Comparison of ENCODE assay signal across 34 cellular contexts in the genomic region with DNA sequence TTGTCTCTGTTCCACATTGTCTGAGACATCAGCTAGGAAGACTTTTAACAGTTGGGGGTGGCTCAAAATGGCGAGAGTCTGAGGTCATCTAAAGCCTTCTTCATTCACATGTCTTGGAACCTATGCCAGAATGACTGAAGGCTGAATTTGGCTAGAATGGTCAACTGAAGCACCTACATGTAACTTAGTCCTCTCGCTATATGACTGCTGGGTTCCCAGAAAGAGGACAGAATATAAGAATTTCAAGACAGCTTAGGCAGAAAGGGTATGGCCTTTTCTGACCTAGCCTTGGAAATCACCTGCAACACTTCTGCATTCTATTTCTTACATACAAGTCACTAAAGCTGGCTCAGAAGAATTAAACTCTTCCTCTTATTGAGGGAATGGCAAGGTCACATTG.
"Had no signal": no experiment of that assay in that cellular context is flagged by ENCODE, and none has a peak within 500 bp of the region (broad histone marks: within the 10 kb centered on the region; RNA-seq: fewer than 3 reads in every experiment).

No MANE protein-coding gene starts in this region.

- H3K4me2 ChIP-seq: PC-9 had no signal

- H3K27ac ChIP-seq: adrenal gland, body of pancreas, breast epithelium, PC-9, RWPE1, WERI-Rb-1 had no signal

- H3K9me3 Mint-ChIP-seq: activated CD4-positive, alpha-beta T cell treated with anti-CD3 and anti-CD28 coated beads, Interleukin-2, amount 10 ng/mL, durations not matched to agents 24 days and 14 days; activated CD8-positive, alpha-beta T cell treated with anti-CD3 and anti-CD28 coated beads for 36 hours; activated naive CD4-positive, alpha-beta T cell treated with anti-CD3 and anti-CD28 coated beads, Interleukin-2, amount 50 U/mL, for 24 hours; activated T-cell treated with anti-CD3 and anti-CD28 coated beads, Interleukin-2, amount 50 U/mL, for 72 hours; activated T-helper 17 cell treated with anti-CD3 and anti-CD28 coated beads, Interleukin-2, amount 50 U/mL, for 72 hours had no signal

- H2AFZ ChIP-seq: PC-9 had no signal

- H3K9me3 ChIP-seq: adrenal gland, body of pancreas, breast epithelium had no signal

- ATAC-seq: activated CD8-positive, alpha-beta T cell treated with anti-CD3 and anti-CD28 coated beads for 36 hours; activated T-cell treated with anti-CD3 and anti-CD28 coated beads, Interleukin-2, amount 50 U/mL, for 72 hours; activated T-helper 17 cell treated with anti-CD3 and anti-CD28 coated beads, Interleukin-2, amount 50 U/mL, for 72 hours; body of pancreas; Right ventricle myocardium inferior; SK-N-SH treated with all-trans-retinoic acid at 6 μM for 48 hours had no signal

- H3K4me1 Mint-ChIP-seq: activated CD4-positive, alpha-beta T cell treated with anti-CD3 and anti-CD28 coated beads, Interleukin-2, amount 10 ng/mL, durations not matched to agents 24 days and 14 days; activated naive CD4-positive, alpha-beta T cell treated with anti-CD3 and anti-CD28 coated beads, Interleukin-2, amount 50 U/mL, for 24 hours; activated T-helper 17 cell treated with anti-CD3 and anti-CD28 coated beads, Interleukin-2, amount 50 U/mL, for 72 hours had no signal

- H3K4me3 ChIP-seq: adrenal gland, body of pancreas, breast epithelium, PC-9 had no signal

- H3K4me1 ChIP-seq: adrenal gland, body of pancreas, breast epithelium had no signal

- H3K27me3 ChIP-seq: adrenal gland, body of pancreas, breast epithelium had no signal

- H3K27ac Mint-ChIP-seq: activated CD4-positive, alpha-beta T cell treated with anti-CD3 and anti-CD28 coated beads, Interleukin-2, amount 10 ng/mL, durations not matched to agents 24 days and 14 days; activated CD8-positive, alpha-beta T cell treated with anti-CD3 and anti-CD28 coated beads for 36 hours; activated naive CD4-positive, alpha-beta T cell treated with anti-CD3 and anti-CD28 coated beads, Interleukin-2, amount 50 U/mL, for 24 hours; activated T-cell treated with anti-CD3 and anti-CD28 coated beads, Interleukin-2, amount 50 U/mL, for 72 hours; activated T-helper 17 cell treated with anti-CD3 and anti-CD28 coated beads, Interleukin-2, amount 50 U/mL, for 72 hours had no signal

- DNase-seq: activated CD4-positive, alpha-beta T cell treated with anti-CD3 and anti-CD28 coated beads for 1 hour; activated CD4-positive, alpha-beta T cell treated with anti-CD3 and anti-CD28 coated beads, Interleukin-2, amount 10 ng/mL, durations not matched to agents 24 days and 14 days; activated CD4-positive, alpha-beta T cell treated with anti-CD3 and anti-CD28 coated beads, Interleukin-2, amount 50 U/mL, for 4 hours; activated CD4-positive, CD25-positive, alpha-beta regulatory T cell; activated CD8-positive, alpha-beta T cell treated with anti-CD3 and anti-CD28 coated beads for 36 hours; activated effector memory CD4-positive, alpha-beta T cell treated with anti-CD3 and anti-CD28 coated beads, Interleukin-2, amount 50 U/mL, for 16 hours; activated naive CD4-positive, alpha-beta T cell; activated T-cell treated with anti-CD3 and anti-CD28 coated beads, Interleukin-2, amount 50 U/mL, for 1 hour; activated T-cell treated with anti-CD3 and anti-CD28 coated beads, Interleukin-2, amount 50 U/mL, for 72 hours; adrenal gland; body of pancreas; Karpas-422; KBM-7; NCI-H1092 treated with DMSO at 0.1 percent for 48 hours; NCI-H1417; NCI-H146; NCI-H187; NCI-H2029 treated with DMSO at 0.1 percent for 48 hours; NCI-H2107; NCI-H2171; NCI-H510A; NCI-H526; NCI-H748 treated with DMSO at 0.1 percent for 48 hours; NK-92 treated with Interleukin-12 subunit alpha and Interleukin-12 subunit beta, amount 100 ng/mL, for 24 hours; PC-9; SIG-M5; T1000; WERI-Rb-1 had no signal

- H3K4me3 Mint-ChIP-seq: activated CD4-positive, alpha-beta T cell treated with anti-CD3 and anti-CD28 coated beads, Interleukin-2, amount 10 ng/mL, durations not matched to agents 24 days and 14 days; activated CD8-positive, alpha-beta T cell treated with anti-CD3 and anti-CD28 coated beads for 36 hours; activated naive CD4-positive, alpha-beta T cell treated with anti-CD3 and anti-CD28 coated beads, Interleukin-2, amount 50 U/mL, for 24 hours; activated T-cell treated with anti-CD3 and anti-CD28 coated beads, Interleukin-2, amount 50 U/mL, for 72 hours; activated T-helper 17 cell treated with anti-CD3 and anti-CD28 coated beads, Interleukin-2, amount 50 U/mL, for 72 hours had no signal

- H3K36me3 ChIP-seq: adrenal gland, breast epithelium, WERI-Rb-1 had no signal

- H3K27me3 Mint-ChIP-seq: activated CD4-positive, alpha-beta T cell treated with anti-CD3 and anti-CD28 coated beads, Interleukin-2, amount 10 ng/mL, durations not matched to agents 24 days and 14 days; activated CD8-positive, alpha-beta T cell treated with anti-CD3 and anti-CD28 coated beads for 36 hours; activated naive CD4-positive, alpha-beta T cell treated with anti-CD3 and anti-CD28 coated beads, Interleukin-2, amount 50 U/mL, for 24 hours; activated T-helper 17 cell treated with anti-CD3 and anti-CD28 coated beads, Interleukin-2, amount 50 U/mL, for 72 hours had no signal
